In the genomic region with DNA sequence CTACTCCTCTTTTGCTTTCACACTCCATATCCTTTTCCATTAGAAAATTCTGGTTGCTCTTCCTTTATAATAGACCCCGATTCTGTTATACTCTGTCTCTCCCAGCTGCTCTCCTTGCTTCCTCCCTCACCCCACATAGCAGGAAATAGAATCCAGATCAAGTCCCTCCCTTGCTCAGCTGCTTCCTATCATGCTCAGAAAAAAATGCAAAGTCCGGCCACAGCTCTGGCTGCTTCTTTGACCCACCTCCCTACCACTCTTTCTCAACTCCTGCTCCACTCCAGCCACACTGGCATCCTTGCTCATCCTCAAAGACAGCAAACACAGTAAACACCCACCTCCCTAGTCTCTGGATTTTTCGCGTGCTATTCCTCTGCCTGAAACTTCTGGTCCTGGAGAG, we compare ENCODE assay signal across 1 cellular context.
TF ChIP-seq lines count a peak whose summit lies in the region.

No MANE protein-coding gene starts in this region.

TF ChIP-seq in H1, 55 proteins besides CTCF, POLR2A, EP300 and RAD21:
- no peak for TF ChIP-seq YY1 (IDR thresholded peaks at IDR 0.05; ENCODE audit: low read depth, low read length)
- TF ChIP-seq TAF1 (IDR thresholded peaks at IDR 0.05; ENCODE audit: low read depth, low read length): no peak
- TF ChIP-seq TEAD4 (IDR thresholded peaks at IDR 0.05; ENCODE audit: low read depth, low read length): no peak
- TF ChIP-seq SUZ12 (IDR thresholded peaks at IDR 0.05; ENCODE audit: low read length): no peak
- no peak for TF ChIP-seq GABPA (IDR thresholded peaks at IDR 0.05; ENCODE audit: borderline replicate concordance, insufficient read depth, low read length)
- TF ChIP-seq PHF8 (conservative IDR thresholded peaks at IDR 0.05; ENCODE audit: low read depth, low read length): no peak
- TF ChIP-seq GTF2F1 (IDR thresholded peaks at IDR 0.05; ENCODE audit: borderline replicate concordance, low read depth, low read length): no peak
TF ChIP-seq in H1: peak in this region for 0.
